In genomic region chr1:85166343-85166742, GRCh38 we compare ENCODE assay signal across 32 cellular contexts.
"Had no signal": no experiment of that assay in that cellular context is flagged by ENCODE, and none has a peak within 500 bp of the region (broad histone marks: within the 10 kb centered on the region; RNA-seq: fewer than 3 reads in every experiment).

No MANE protein-coding gene starts in this region.

- DNase-seq: activated CD4-positive, alpha-beta memory T cell treated with anti-CD3 and anti-CD28 coated beads for 36 hours; activated CD4-positive, alpha-beta T cell treated with anti-CD3 and anti-CD28 coated beads for 1 hour; activated CD4-positive, alpha-beta T cell treated with anti-CD3 and anti-CD28 coated beads for 4 hours; activated CD4-positive, CD25-positive, alpha-beta regulatory T cell; activated CD8-positive, alpha-beta memory T cell treated with anti-CD3 and anti-CD28 coated beads, Interleukin-2, amount 10 ng/mL, durations not matched to agents 7 days and 5 days; activated CD8-positive, alpha-beta memory T cell treated with anti-CD3 and anti-CD28 coated beads, Interleukin-2, amount 50 U/mL, for 4 hours; activated CD8-positive, alpha-beta T cell treated with anti-CD3 and anti-CD28 coated beads, Interleukin-2, amount 10 ng/mL, durations not matched to agents 7 days and 5 days; activated effector memory CD4-positive, alpha-beta T cell treated with anti-CD3 and anti-CD28 coated beads, Interleukin-2, amount 50 U/mL, for 16 hours; activated naive CD4-positive, alpha-beta T cell treated with anti-CD3 and anti-CD28 coated beads for 36 hours; activated naive CD8-positive, alpha-beta T cell treated with anti-CD3 and anti-CD28 coated beads for 36 hours; activated naive CD8-positive, alpha-beta T cell treated with anti-CD3 and anti-CD28 coated beads, Interleukin-2, amount 50 U/mL, for 24 hours; activated T-cell treated with anti-CD3 and anti-CD28 coated beads, Interleukin-2, amount 50 U/mL, for 1 hour; activated T-cell treated with anti-CD3 and anti-CD28 coated beads, Interleukin-2, amount 50 U/mL, for 48 hours; amniotic stem cell; anterior cingulate cortex; body of pancreas; caudate nucleus; cortex of kidney; dermis blood vessel endothelial cell; effector CD4-positive, alpha-beta T cell; effector memory CD8-positive, alpha-beta T cell; erythroblast; foreskin fibroblast; glutamatergic neuron; heart right ventricle; T-helper 2 cell had no signal

- H3K27ac Mint-ChIP-seq: activated CD4-positive, alpha-beta memory T cell treated with anti-CD3 and anti-CD28 coated beads for 36 hours; activated CD8-positive, alpha-beta memory T cell treated with anti-CD3 and anti-CD28 coated beads, Interleukin-2, amount 10 ng/mL, durations not matched to agents 7 days and 5 days; activated CD8-positive, alpha-beta T cell treated with anti-CD3 and anti-CD28 coated beads, Interleukin-2, amount 10 ng/mL, durations not matched to agents 7 days and 5 days; activated naive CD4-positive, alpha-beta T cell treated with anti-CD3 and anti-CD28 coated beads for 36 hours; activated naive CD4-positive, alpha-beta T cell treated with anti-CD3 and anti-CD28 coated beads, Interleukin-2, amount 50 U/mL, for 24 hours; activated naive CD8-positive, alpha-beta T cell treated with anti-CD3 and anti-CD28 coated beads for 36 hours; activated naive CD8-positive, alpha-beta T cell treated with anti-CD3 and anti-CD28 coated beads, Interleukin-2, amount 50 U/mL, for 24 hours; activated T-helper 1 cell treated with anti-CD3 and anti-CD28 coated beads, Interleukin-12 subunit alpha, Interleukin-12 subunit beta, Interleukin-2, Interleukin-4 antibody, amounts not matched to agents 30 ng/mL and 10 ng/mL and 1 ng/mL, durations not matched to agents 14 hours and 24 hours and 36 hours; activated T-helper 2 cell treated with anti-CD3 and anti-CD28 coated beads, Interferon-gamma antibody, Interleukin-2, Interleukin-4, amounts not matched to agents 10 μg/mL and 5 μg/mL and 100 μg/mL, durations not matched to agents 14 hours and 24 hours and 36 hours; effector memory CD8-positive, alpha-beta T cell had no signal

- H3K4me3 ChIP-seq: body of pancreas, esophagus muscularis mucosa, heart right ventricle had no signal

- H3K9me3 ChIP-seq: body of pancreas, esophagus muscularis mucosa, heart right ventricle had no signal

- H3K27ac ChIP-seq: body of pancreas, esophagus muscularis mucosa, heart right ventricle had no signal

- ATAC-seq: activated CD8-positive, alpha-beta memory T cell treated with anti-CD3 and anti-CD28 coated beads, Interleukin-2, amount 10 ng/mL, durations not matched to agents 7 days and 5 days; activated CD8-positive, alpha-beta T cell treated with anti-CD3 and anti-CD28 coated beads, Interleukin-2, amount 10 ng/mL, durations not matched to agents 7 days and 5 days; activated naive CD8-positive, alpha-beta T cell treated with anti-CD3 and anti-CD28 coated beads, Interleukin-2, amount 50 U/mL, for 24 hours; body of pancreas; effector memory CD8-positive, alpha-beta T cell; heart right ventricle had no signal

- FAIRE-seq: colon, frontal cortex had no signal

- H3K9me3 Mint-ChIP-seq: activated CD4-positive, alpha-beta memory T cell treated with anti-CD3 and anti-CD28 coated beads for 36 hours; activated naive CD4-positive, alpha-beta T cell treated with anti-CD3 and anti-CD28 coated beads for 36 hours; activated naive CD4-positive, alpha-beta T cell treated with anti-CD3 and anti-CD28 coated beads, Interleukin-2, amount 50 U/mL, for 24 hours; activated naive CD8-positive, alpha-beta T cell treated with anti-CD3 and anti-CD28 coated beads for 36 hours; activated naive CD8-positive, alpha-beta T cell treated with anti-CD3 and anti-CD28 coated beads, Interleukin-2, amount 50 U/mL, for 24 hours; activated T-helper 1 cell treated with anti-CD3 and anti-CD28 coated beads, Interleukin-12 subunit alpha, Interleukin-12 subunit beta, Interleukin-2, Interleukin-4 antibody, amounts not matched to agents 30 ng/mL and 10 ng/mL and 1 ng/mL, durations not matched to agents 14 hours and 24 hours and 36 hours; activated T-helper 2 cell treated with anti-CD3 and anti-CD28 coated beads, Interferon-gamma antibody, Interleukin-2, Interleukin-4, amounts not matched to agents 10 μg/mL and 5 μg/mL and 100 μg/mL, durations not matched to agents 14 hours and 24 hours and 36 hours; effector memory CD8-positive, alpha-beta T cell had no signal

- H3K27me3 ChIP-seq: body of pancreas, esophagus muscularis mucosa, heart right ventricle had no signal

- H3K27me3 Mint-ChIP-seq: activated CD4-positive, alpha-beta memory T cell treated with anti-CD3 and anti-CD28 coated beads for 36 hours; activated CD8-positive, alpha-beta memory T cell treated with anti-CD3 and anti-CD28 coated beads, Interleukin-2, amount 10 ng/mL, durations not matched to agents 7 days and 5 days; activated naive CD4-positive, alpha-beta T cell treated with anti-CD3 and anti-CD28 coated beads, Interleukin-2, amount 50 U/mL, for 24 hours; activated naive CD8-positive, alpha-beta T cell treated with anti-CD3 and anti-CD28 coated beads for 36 hours; activated naive CD8-positive, alpha-beta T cell treated with anti-CD3 and anti-CD28 coated beads, Interleukin-2, amount 50 U/mL, for 24 hours; effector memory CD8-positive, alpha-beta T cell had no signal

- H3K36me3 ChIP-seq: heart right ventricle had no signal

- H3K4me1 Mint-ChIP-seq: activated CD8-positive, alpha-beta memory T cell treated with anti-CD3 and anti-CD28 coated beads, Interleukin-2, amount 10 ng/mL, durations not matched to agents 7 days and 5 days; activated naive CD8-positive, alpha-beta T cell treated with anti-CD3 and anti-CD28 coated beads, Interleukin-2, amount 50 U/mL, for 24 hours had no signal

- H3K4me3 Mint-ChIP-seq: activated CD4-positive, alpha-beta memory T cell treated with anti-CD3 and anti-CD28 coated beads for 36 hours; activated CD8-positive, alpha-beta memory T cell treated with anti-CD3 and anti-CD28 coated beads, Interleukin-2, amount 10 ng/mL, durations not matched to agents 7 days and 5 days; activated CD8-positive, alpha-beta T cell treated with anti-CD3 and anti-CD28 coated beads, Interleukin-2, amount 10 ng/mL, durations not matched to agents 7 days and 5 days; activated naive CD4-positive, alpha-beta T cell treated with anti-CD3 and anti-CD28 coated beads for 36 hours; activated naive CD4-positive, alpha-beta T cell treated with anti-CD3 and anti-CD28 coated beads, Interleukin-2, amount 50 U/mL, for 24 hours; activated naive CD8-positive, alpha-beta T cell treated with anti-CD3 and anti-CD28 coated beads for 36 hours; activated naive CD8-positive, alpha-beta T cell treated with anti-CD3 and anti-CD28 coated beads, Interleukin-2, amount 50 U/mL, for 24 hours; activated T-helper 1 cell treated with anti-CD3 and anti-CD28 coated beads, Interleukin-12 subunit alpha, Interleukin-12 subunit beta, Interleukin-2, Interleukin-4 antibody, amounts not matched to agents 30 ng/mL and 10 ng/mL and 1 ng/mL, durations not matched to agents 14 hours and 24 hours and 36 hours; effector memory CD8-positive, alpha-beta T cell had no signal
